ENCODE assay signal across 1 cellular context in the genomic region with DNA sequence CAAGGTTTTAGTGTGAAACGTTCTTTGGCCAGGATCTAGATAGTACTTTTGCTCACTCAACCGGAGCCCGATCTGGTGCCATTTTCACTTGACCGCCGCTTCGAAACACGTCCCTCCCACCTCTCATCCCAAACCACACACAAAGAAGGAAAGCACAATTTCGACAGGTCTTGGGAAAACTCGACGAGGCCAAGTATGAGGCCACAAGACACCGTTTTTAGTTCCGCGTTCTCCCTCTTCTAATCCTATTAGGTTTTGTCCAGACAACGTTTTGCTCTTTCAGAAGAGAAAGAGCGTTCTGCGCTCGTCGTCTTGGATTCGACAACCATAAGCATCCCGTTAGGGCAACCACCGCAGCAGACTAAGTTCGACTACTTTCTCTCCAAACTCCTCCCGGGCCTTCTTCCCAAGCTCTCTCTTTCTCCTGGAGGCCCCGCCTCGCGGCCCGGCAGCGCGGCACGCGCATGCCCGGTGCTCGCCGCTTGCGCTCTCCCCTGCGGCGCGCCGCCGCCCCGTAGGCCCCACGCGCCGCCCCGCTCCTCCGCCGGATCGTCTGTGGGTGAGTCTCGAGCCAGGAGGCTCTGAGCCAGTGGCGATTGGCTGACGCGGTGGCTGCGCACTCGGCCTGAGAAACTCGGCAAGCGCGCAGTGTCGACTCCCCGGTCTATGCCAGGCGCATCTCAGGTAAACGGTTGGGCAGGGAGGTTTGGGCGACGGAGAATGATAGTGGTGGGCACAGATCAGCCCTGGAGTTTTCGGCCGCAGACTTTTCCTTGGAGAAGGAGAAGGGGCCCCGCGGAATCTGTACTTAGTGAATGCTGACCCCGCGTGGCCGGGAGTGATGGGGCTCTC.
TF ChIP-seq lines count a peak whose summit lies in the region.

A gene with protein sequence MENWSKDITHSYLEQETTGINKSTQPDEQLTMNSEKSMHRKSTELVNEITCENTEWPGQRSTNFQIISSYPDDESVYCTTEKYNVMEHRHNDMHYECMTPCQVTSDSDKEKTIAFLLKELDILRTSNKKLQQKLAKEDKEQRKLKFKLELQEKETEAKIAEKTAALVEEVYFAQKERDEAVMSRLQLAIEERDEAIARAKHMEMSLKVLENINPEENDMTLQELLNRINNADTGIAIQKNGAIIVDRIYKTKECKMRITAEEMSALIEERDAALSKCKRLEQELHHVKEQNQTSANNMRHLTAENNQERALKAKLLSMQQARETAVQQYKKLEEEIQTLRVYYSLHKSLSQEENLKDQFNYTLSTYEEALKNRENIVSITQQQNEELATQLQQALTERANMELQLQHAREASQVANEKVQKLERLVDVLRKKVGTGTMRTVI (plus strand): TSS at position 517 of the 852 bp plus-strand sequence. CDS start 49,952 bp downstream, outside the sequence.

TF ChIP-seq in HepG2, 621 proteins besides CTCF, POLR2A, EP300 and RAD21 (continued from another document and continues in another):
- TF ChIP-seq GMEB2 (CRISPR knock-in tag; IDR thresholded peaks at IDR 0.05; ENCODE audit: low read depth) (peak; percentile 37; the same call in 1 of the 2 replicates), SMARCC2 (IDR thresholded peaks at IDR 0.05) (no peak), CBX1 (IDR thresholded peaks at IDR 0.05; ENCODE audit: low read depth) (peak; percentile 45), HOXD1 (CRISPR knock-in tag; IDR thresholded peaks at IDR 0.05) (peak; percentile 77; the same call in 1 of the 2 replicates), ZNF713 (CRISPR knock-in tag; IDR thresholded peaks at IDR 0.05) (peak; percentile 53; the same call in 1 of the 2 replicates), NRL (CRISPR knock-in tag; IDR thresholded peaks at IDR 0.05; ENCODE audit: borderline replicate concordance) (peak; percentile 93), ZFP90 (CRISPR knock-in tag; IDR thresholded peaks at IDR 0.05; ENCODE audit: borderline replicate concordance) (peak; percentile 92; the same call in 1 of the 2 replicates), ZNF407 (CRISPR knock-in tag; IDR thresholded peaks at IDR 0.05; ENCODE audit: not compliant biosample characterization) (peak; percentile 90), POGK (CRISPR knock-in tag; conservative IDR thresholded peaks at IDR 0.05) (peak; percentile 83), ZNF782 (CRISPR knock-in tag; IDR thresholded peaks at IDR 0.05; ENCODE audit: borderline replicate concordance) (peak; percentile 69; the same call in 1 of the 2 replicates), HBP1 (CRISPR knock-in tag; IDR thresholded peaks at IDR 0.05; ENCODE audit: low read depth) (no peak; the same call in 1 of the 2 replicates), MEIS2 (CRISPR knock-in tag; IDR thresholded peaks at IDR 0.05) (peak; percentile 93), ZNF430 (CRISPR knock-in tag; IDR thresholded peaks at IDR 0.05) (peak; percentile 98), ZNF572 (CRISPR knock-in tag; IDR thresholded peaks at IDR 0.05) (no peak), XBP1 (CRISPR knock-in tag; IDR thresholded peaks at IDR 0.05) (peak; percentile 11; the same call in 1 of the 2 replicates), CENPBD1 (CRISPR knock-in tag; IDR thresholded peaks at IDR 0.05; ENCODE audit: borderline replicate concordance, low read depth) (no peak; the same call in none of the 2 replicates), SRSF1 (optimal IDR thresholded peaks at IDR 0.05; ENCODE audit: low read depth, low read length) (peak; percentile 92), GABPB1 (CRISPR knock-in tag; IDR thresholded peaks at IDR 0.05) (peak; percentile 86), MZF1 (CRISPR knock-in tag; IDR thresholded peaks at IDR 0.05; ENCODE audit: borderline replicate concordance) (no peak; the same call in 1 of the 2 replicates), PITX1 (CRISPR knock-in tag; IDR thresholded peaks at IDR 0.05) (no peak; the same call in 1 of the 2 replicates), ZNF207 (IDR thresholded peaks at IDR 0.05; ENCODE audit: borderline replicate concordance) (no peak), ZNF530 (CRISPR knock-in tag; IDR thresholded peaks at IDR 0.05; ENCODE audit: low read depth) (peak; percentile 91; the same call in 1 of the 2 replicates), GATAD2A (CRISPR knock-in tag; IDR thresholded peaks at IDR 0.05) (peak; percentile 92), GABPA (IDR thresholded peaks at IDR 0.05; ENCODE audit: low read depth, low read length) (no peak), GABPA (CRISPR knock-in tag; IDR thresholded peaks at IDR 0.05; ENCODE audit: low read depth) (no peak), KLF13 (CRISPR knock-in tag; IDR thresholded peaks at IDR 0.05) (peak; percentile 9), REXO4 (CRISPR knock-in tag; IDR thresholded peaks at IDR 0.05; ENCODE audit: borderline replicate concordance) (no peak), KMT2B (CRISPR knock-in tag; IDR thresholded peaks at IDR 0.05) (peak; percentile 99), MXD4 (CRISPR knock-in tag; IDR thresholded peaks at IDR 0.05) (peak; percentile 92), CERS6 (CRISPR knock-in tag; IDR thresholded peaks at IDR 0.05) (no peak; the same call in 1 of the 2 replicates), GFI1 (CRISPR knock-in tag; IDR thresholded peaks at IDR 0.05; ENCODE audit: borderline replicate concordance) (peak; percentile 84), RARG (CRISPR knock-in tag; IDR thresholded peaks at IDR 0.05; ENCODE audit: low read depth) (no peak), HOXA9 (CRISPR knock-in tag; IDR thresholded peaks at IDR 0.05; ENCODE audit: borderline replicate concordance) (peak; percentile 92; the same call in 1 of the 2 replicates)
- TF ChIP-seq, protein P1, sequence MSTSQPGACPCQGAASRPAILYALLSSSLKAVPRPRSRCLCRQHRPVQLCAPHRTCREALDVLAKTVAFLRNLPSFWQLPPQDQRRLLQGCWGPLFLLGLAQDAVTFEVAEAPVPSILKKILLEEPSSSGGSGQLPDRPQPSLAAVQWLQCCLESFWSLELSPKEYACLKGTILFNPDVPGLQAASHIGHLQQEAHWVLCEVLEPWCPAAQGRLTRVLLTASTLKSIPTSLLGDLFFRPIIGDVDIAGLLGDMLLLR (CRISPR knock-in tag; IDR thresholded peaks at IDR 0.05) = peak; percentile 77; the same call in 1 of the 2 replicates
- TF ChIP-seq, protein P2, sequence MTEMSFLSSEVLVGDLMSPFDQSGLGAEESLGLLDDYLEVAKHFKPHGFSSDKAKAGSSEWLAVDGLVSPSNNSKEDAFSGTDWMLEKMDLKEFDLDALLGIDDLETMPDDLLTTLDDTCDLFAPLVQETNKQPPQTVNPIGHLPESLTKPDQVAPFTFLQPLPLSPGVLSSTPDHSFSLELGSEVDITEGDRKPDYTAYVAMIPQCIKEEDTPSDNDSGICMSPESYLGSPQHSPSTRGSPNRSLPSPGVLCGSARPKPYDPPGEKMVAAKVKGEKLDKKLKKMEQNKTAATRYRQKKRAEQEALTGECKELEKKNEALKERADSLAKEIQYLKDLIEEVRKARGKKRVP (CRISPR knock-in tag; IDR thresholded peaks at IDR 0.05) = peak in 1 of 2 experiments; percentile 66; a peak in 2 of 4 replicates
